24 cellular contexts compared by ENCODE assay signal in the genomic region with DNA sequence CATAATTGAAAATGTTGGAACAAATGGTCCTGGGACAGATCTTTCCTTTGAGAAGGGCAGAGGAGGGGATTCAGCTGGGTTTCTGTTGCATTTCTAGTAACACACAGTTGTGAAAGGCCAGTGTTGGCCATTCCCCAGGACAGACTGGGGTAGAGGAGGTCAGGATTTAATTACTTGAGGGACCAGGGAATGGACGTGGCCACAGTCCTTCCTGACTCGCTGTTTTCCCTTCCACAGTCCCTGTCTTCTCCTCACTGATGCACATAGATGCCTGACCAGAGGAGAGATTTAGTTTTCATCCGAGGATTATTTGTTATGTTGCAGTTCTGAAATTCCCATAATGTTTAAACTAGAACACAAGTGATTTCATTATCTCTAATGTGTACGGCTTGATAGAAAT. TPM values are rescaled to one million over a fixed set of nuclear protein-coding genes. Genes with fewer than 3 reads are reported as not detected.
DNase-seq lines count a peak whose midpoint lies in the region; ATAC-seq, FAIRE-seq and TF ChIP-seq lines count a peak whose summit lies in the region.
"Had no signal": no experiment of that assay in that cellular context is flagged by ENCODE, and none has a peak within 500 bp of the region (broad histone marks: within the 10 kb centered on the region; RNA-seq: fewer than 3 reads in every experiment).

No MANE protein-coding gene starts in this region.

- peak overlapping the region; percentile 31 for H3K27ac ChIP-seq in AG04450 (ENCODE audit: low read depth, low read length)
- H3K27ac ChIP-seq in GM23248, result no peak overlapping the region
- no peak overlapping the region for H3K27ac ChIP-seq in astrocyte (ENCODE audit: low read depth, low read length)
- H3K27ac ChIP-seq in osteoblast (ENCODE audit: low read depth, low read length), result peak overlapping the region; percentile 4
- H3K27ac ChIP-seq: A549, RWPE1, SK-N-MC had no signal

- H3F3A ChIP-seq in GM23248 (ENCODE audit: insufficient read depth), result peaks cover 43% of the 10 kb centered on the region

- H3K27me3 Mint-ChIP-seq in astrocyte (ENCODE audit: low read depth, unreplicated experiment), result no peaks in the 10 kb centered on the region
- H3K27me3 Mint-ChIP-seq in MCF 10A (ENCODE audit: insufficient read depth, unreplicated experiment), result no peaks in the 10 kb centered on the region

- POLR2A ChIA-PET in AG04450 (lab: Yijun Ruan, JAX), result no interaction called here
- POLR2A ChIA-PET in MCF 10A (lab: Yijun Ruan, JAX), result no interaction called here

- H3K27me3 ChIP-seq in AG04450 (ENCODE audit: control insufficient read depth, insufficient read depth, low read length) (no peaks in the 10 kb centered on the region), GM23248 (replicated peaks; ENCODE audit: insufficient read depth) (no peaks in the 10 kb centered on the region), astrocyte (ENCODE audit: insufficient read depth, low read length) (no peaks in the 10 kb centered on the region), osteoblast (ENCODE audit: insufficient read depth, low read length) (no peaks in the 10 kb centered on the region)

- no peaks in the 10 kb centered on the region for H3K9me2 ChIP-seq in GM23248 (ENCODE audit: insufficient read depth)

- H3K4me1 Mint-ChIP-seq in astrocyte (ENCODE audit: low read depth, unreplicated experiment), result peaks cover 16% of the 10 kb centered on the region
- H3K4me1 Mint-ChIP-seq in MCF 10A (ENCODE audit: insufficient read depth, unreplicated experiment), result no peaks in the 10 kb centered on the region

- DNase-seq in AG04450 (ENCODE audit: low read depth, low spot score) (no peak), GM23248 (peak; percentile 16), astrocyte (ENCODE audit: low read depth) (no peak), osteoblast (ENCODE audit: insufficient read length, low spot score, missing footprints) (peak; percentile 66), MCF 10A (ENCODE audit: unreplicated experiment) (no peak)
- DNase-seq in activated naive CD4-positive, alpha-beta T cell treated with anti-CD3 and anti-CD28 coated beads, Interleukin-2, amount 50 U/mL, for 16 hours, result no peak
- DNase-seq: CD4-positive, CD25-positive, alpha-beta regulatory T cell; DMS79; GOT3; NCI-H1092 treated with DMSO at 0.1 percent for 48 hours; NCI-H1436 treated with DMSO at 0.1 percent for 48 hours; NCI-H2029; NCI-H2227 treated with DMSO at 0.1 percent for 48 hours; NCI-H510A; NCI-H748 treated with DMSO at 0.1 percent for 48 hours; NK-92 treated with Interleukin-12 subunit alpha and Interleukin-12 subunit beta, amount 100 ng/mL, for 24 hours; SHP77 treated with DMSO at 0.1 percent for 48 hours had no signal

- CTCF ChIA-PET in AG04450 (lab: Charles Lee) (no interaction called here), MCF 10A (lab: Yijun Ruan, JAX) (no interaction called here)

- H3K4me3 ChIP-seq in AG04450 (ENCODE audit: low read depth, low read length) (no peak overlapping the region), GM23248 (no peak overlapping the region), astrocyte (ENCODE audit: insufficient read depth, low read depth, low read length) (no peak overlapping the region), osteoblast (ENCODE audit: insufficient read depth, low read length) (no peak overlapping the region)
- H3K4me3 ChIP-seq: A549, K562, SK-N-MC had no signal

- peak overlapping the region; percentile 26 for H3K27ac Mint-ChIP-seq in astrocyte (ENCODE audit: unreplicated experiment)
- no peak overlapping the region for H3K27ac Mint-ChIP-seq in MCF 10A (ENCODE audit: low read depth, unreplicated experiment)
- H3K27ac Mint-ChIP-seq: CD4-positive, CD25-positive, alpha-beta regulatory T cell had no signal

- H3K79me2 ChIP-seq in GM23248 (ENCODE audit: insufficient read depth) (peaks cover 6% of the 10 kb centered on the region; the same call in 1 of the 2 replicates), astrocyte (ENCODE audit: insufficient read depth, low read length) (no peaks in the 10 kb centered on the region), osteoblast (ENCODE audit: insufficient read depth, low read length) (no peaks in the 10 kb centered on the region)

- BruUV-seq in MCF 10A (replicated peaks; lab: Mats Ljungman, UMichigan), result no TSS peak

- H3K9me3 Mint-ChIP-seq in astrocyte (ENCODE audit: unreplicated experiment) (no peaks in the 10 kb centered on the region), MCF 10A (ENCODE audit: unreplicated experiment) (no peaks in the 10 kb centered on the region)
- H3K9me3 Mint-ChIP-seq: CD4-positive, CD25-positive, alpha-beta regulatory T cell had no signal

- peak overlapping the region; percentile 19; the same call in 1 of the 2 replicates for H2AFZ ChIP-seq in GM23248
- H2AFZ ChIP-seq in astrocyte (ENCODE audit: low read depth, low read length), result no peak overlapping the region
- H2AFZ ChIP-seq in osteoblast (ENCODE audit: low read length), result peak overlapping the region; percentile 35

- peaks cover 52% of the 10 kb centered on the region for H3K4me1 ChIP-seq in GM23248 (ENCODE audit: insufficient read depth)
- H3K4me1 ChIP-seq in astrocyte (ENCODE audit: insufficient read depth, low read length), result peaks cover 18% of the 10 kb centered on the region
- peaks cover 31% of the 10 kb centered on the region for H3K4me1 ChIP-seq in osteoblast (ENCODE audit: insufficient read depth, low read length)

- in situ Hi-C loops in GM23248 (cut with MboI), result no loop called here

- no peak overlapping the region for H3K4me3 Mint-ChIP-seq in astrocyte (ENCODE audit: unreplicated experiment)
- H3K4me3 Mint-ChIP-seq in MCF 10A (ENCODE audit: unreplicated experiment), result no peak overlapping the region

- 69 to 82% methylated on average over 4 of the region's 4 CpGs for WGBS in GM23248 (ENCODE audit: low coverage in 1 of 2, low lambda C conversion rate in 2 of 2, missing lambda C conversion rate in 2 of 2), 2 experiments

- H3K36me3 Mint-ChIP-seq in astrocyte (ENCODE audit: low read depth, unreplicated experiment), result no peaks in the 10 kb centered on the region
- no peaks in the 10 kb centered on the region for H3K36me3 Mint-ChIP-seq in MCF 10A (ENCODE audit: insufficient read depth, unreplicated experiment)
- H3K36me3 Mint-ChIP-seq: CD4-positive, CD25-positive, alpha-beta regulatory T cell had no signal

- H3K9ac ChIP-seq in GM23248 (no peak overlapping the region), astrocyte (ENCODE audit: low read length) (no peak overlapping the region)

- FAIRE-seq in astrocyte (lab: Jason Lieb, UNC), result no peak
- FAIRE-seq: A549, K562 had no signal

- H3K36me3 ChIP-seq in GM23248 (ENCODE audit: low read depth) (no peaks in the 10 kb centered on the region), astrocyte (ENCODE audit: insufficient read depth, low read length) (no peaks in the 10 kb centered on the region), osteoblast (ENCODE audit: insufficient read depth, low read length) (no peaks in the 10 kb centered on the region)

- H3K9me3 ChIP-seq in AG04450 (ENCODE audit: control insufficient read depth, insufficient read depth, low read length) (no peaks in the 10 kb centered on the region), GM23248 (ENCODE audit: low read depth) (no peaks in the 10 kb centered on the region), astrocyte (ENCODE audit: insufficient read depth, low read depth, low read length) (no peaks in the 10 kb centered on the region), osteoblast (ENCODE audit: low read depth, low read length) (no peaks in the 10 kb centered on the region)
- H3K9me3 ChIP-seq: A549 had no signal

- TF ChIP-seq CTCF in AG04450 (IDR thresholded peaks at IDR 0.05; ENCODE audit: low read depth, low read length) (no peak), astrocyte (IDR thresholded peaks at IDR 0.05; ENCODE audit: insufficient read depth, low read depth, low read length) (no peak), osteoblast (IDR thresholded peaks at IDR 0.05; ENCODE audit: extremely low read depth, low read depth, low read length) (no peak), MCF 10A (IDR thresholded peaks at IDR 0.05; ENCODE audit: unreplicated experiment) (no peak)

- no peak for ATAC-seq in HG02973 (IDR thresholded peaks at IDR 0.05; ENCODE audit: unreplicated experiment)
- ATAC-seq: HCT116, K562 had no signal

- H4K20me1 ChIP-seq in GM23248 (ENCODE audit: insufficient read depth), result no peaks in the 10 kb centered on the region
- H4K20me1 ChIP-seq in astrocyte (ENCODE audit: insufficient read depth, low read length), result no peaks in the 10 kb centered on the region
- no peaks in the 10 kb centered on the region for H4K20me1 ChIP-seq in osteoblast (ENCODE audit: insufficient read depth, low read length)

- intact Hi-C loops in MCF 10A (cut with micrococcal nuclease), result no loop called here

- H3K4me2 ChIP-seq in GM23248 (ENCODE audit: unreplicated experiment) (no peak overlapping the region), astrocyte (ENCODE audit: low read length) (no peak overlapping the region), osteoblast (ENCODE audit: insufficient read depth, low read length) (peak overlapping the region; percentile 36)
- H3K4me2 ChIP-seq: A549 had no signal

RNA-seq across cellular contexts. Expression of a gene that starts 25.2 kb away (rescaled TPM):
- 23.5 and 23.7 TPM in 2 replicates for polyA plus RNA-seq in AG04450 (2011; rRNA removed)
- 35.7 and 42.3 TPM in 2 replicates for polyA minus RNA-seq in AG04450 (2011; rRNA and poly(A)+ RNA removed)
- 14.9 and 29.3 TPM in 2 replicates for total RNA-seq in GM23248 (2014; rRNA removed; shearing (Covaris generic))
- polyA plus RNA-seq in GM23248 (2016; fragmentation: Nextera tagmentation; extraction: Ambion mirVana), result 11.2 and 12.4 TPM in 2 replicates
- 14.9 and 21.7 TPM in 2 replicates for total RNA-seq in astrocyte
- total RNA-seq in osteoblast, result 20.9 and 23.2 TPM in 2 replicates
- total RNA-seq in MCF 10A (2022), result 20.7 and 23.5 TPM in 2 replicates

RNA-seq across cellular contexts. Expression of a gene that starts 45.8 kb away (rescaled TPM):
- polyA plus RNA-seq in AG04450 (2011; rRNA removed), result not detected in 2 replicates
- not detected in 2 replicates for polyA minus RNA-seq in AG04450 (2011; rRNA and poly(A)+ RNA removed)
- not detected in 2 replicates for total RNA-seq in GM23248 (2014; rRNA removed; shearing (Covaris generic))
- not detected in 2 replicates for polyA plus RNA-seq in GM23248 (2016; fragmentation: Nextera tagmentation; extraction: Ambion mirVana)
- not detected in 2 replicates for total RNA-seq in astrocyte
- total RNA-seq in osteoblast, result not detected in 2 replicates
- not detected in 2 replicates for total RNA-seq in MCF 10A (2022)
- total RNA-seq: CD4-positive, CD25-positive, alpha-beta regulatory T cell had no signal
- polyA plus RNA-seq: BJ; CD4-positive, CD25-positive, alpha-beta regulatory T cell had no signal

Comparison
In these comparisons a context has a peak if more than half of its experiments do, and no peak if none do; other contexts are left out.
1. DNase-seq: peak in GM23248 (single experiment) and osteoblast (single experiment); none in AG04450 (single experiment), astrocyte (single experiment), MCF 10A (single experiment) and activated naive CD4-positive, alpha-beta T cell treated with anti-CD3 and anti-CD28 coated beads, Interleukin-2, amount 50 U/mL, for 16 hours (single experiment).
2. H3K27ac ChIP-seq: peak in AG04450 (single experiment) and osteoblast (single experiment); none in GM23248 (single experiment) and astrocyte (single experiment).